ENCODE assay signal across 12 cellular contexts in the genomic region with DNA sequence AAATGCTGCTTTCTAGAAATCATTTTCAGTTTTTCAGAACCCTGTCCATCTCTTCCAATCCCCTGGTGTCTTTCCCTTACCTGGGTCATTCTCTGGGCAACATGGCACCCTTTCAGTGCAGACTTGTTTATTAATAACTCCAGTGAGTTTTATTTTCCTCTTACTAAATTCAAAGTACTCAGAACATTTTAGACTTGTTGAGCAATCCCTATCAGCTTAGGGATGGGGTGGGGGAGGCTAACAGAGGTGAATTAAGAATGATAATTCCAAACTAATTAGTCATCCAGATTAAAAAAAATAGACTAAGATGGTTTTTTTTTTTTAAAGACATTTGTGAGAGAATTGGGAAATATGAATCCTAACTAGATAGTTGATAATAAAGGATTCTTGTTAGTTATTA. TPM values are rescaled to one million over a fixed set of nuclear protein-coding genes. Genes with fewer than 3 reads are reported as not detected.
DNase-seq lines count a peak whose midpoint lies in the region; ATAC-seq and TF ChIP-seq lines count a peak whose summit lies in the region.
"Had no signal": no experiment of that assay in that cellular context is flagged by ENCODE, and none has a peak within 500 bp of the region (broad histone marks: within the 10 kb centered on the region; RNA-seq: fewer than 3 reads in every experiment).

No MANE protein-coding gene starts in this region.

- no peak for TF ChIP-seq CTCF in MCF 10A (IDR thresholded peaks at IDR 0.05; ENCODE audit: unreplicated experiment)
- no peak for TF ChIP-seq CTCF in hepatocyte (IDR thresholded peaks at IDR 0.05; ENCODE audit: poor library complexity)
- TF ChIP-seq CTCF in suprapubic skin (IDR thresholded peaks at IDR 0.05) = no peak
- TF ChIP-seq CTCF in progenitor cell of endocrine pancreas (IDR thresholded peaks at IDR 0.05; ENCODE audit: unreplicated experiment) = no peak

- H3K9me2 ChIP-seq in hepatocyte (replicated peaks; ENCODE audit: insufficient read depth) = no peaks in the 10 kb centered on the region

- H3K27me3 Mint-ChIP-seq in MCF 10A (ENCODE audit: insufficient read depth, unreplicated experiment) = no peaks in the 10 kb centered on the region
- peaks cover 17% of the 10 kb centered on the region for H3K27me3 Mint-ChIP-seq in progenitor cell of endocrine pancreas

- H3K27ac ChIP-seq in hepatocyte = peak overlapping the region; percentile 91
- H3K27ac ChIP-seq in suprapubic skin = peak overlapping the region; percentile 86

- TF ChIP-seq EP300 in suprapubic skin (IDR thresholded peaks at IDR 0.05) = no peak

- peak overlapping the region; percentile 37 for H3K4me2 ChIP-seq in hepatocyte

- H3K36me3 Mint-ChIP-seq in MCF 10A (ENCODE audit: insufficient read depth, unreplicated experiment) (peaks cover 18% of the 10 kb centered on the region), progenitor cell of endocrine pancreas (ENCODE audit: insufficient read depth) (no peaks in the 10 kb centered on the region)

- H3K27ac Mint-ChIP-seq in MCF 10A (ENCODE audit: low read depth, unreplicated experiment) (peak overlapping the region; percentile 91), progenitor cell of endocrine pancreas (no peak overlapping the region)

- no peak for ATAC-seq in HG02571 (IDR thresholded peaks at IDR 0.05; ENCODE audit: unreplicated experiment)
- ATAC-seq: left lobe of liver had no signal

- CTCF ChIA-PET in MCF 10A (lab: Yijun Ruan, JAX) = interaction anchor here (0.5 to 2.9 kb wide), 10 partner anchors 10 to 310 kb away, joined by 3 to 22 read pairs (median 6); a partner anchor contains a TSS

- H3K9me3 Mint-ChIP-seq in MCF 10A (ENCODE audit: unreplicated experiment) (no peaks in the 10 kb centered on the region), progenitor cell of endocrine pancreas (ENCODE audit: low read depth) (no peaks in the 10 kb centered on the region)

- H3K9me3 ChIP-seq in hepatocyte (ENCODE audit: low read depth) = no peaks in the 10 kb centered on the region
- H3K9me3 ChIP-seq in suprapubic skin = no peaks in the 10 kb centered on the region

- no peaks in the 10 kb centered on the region for H4K20me1 ChIP-seq in hepatocyte (ENCODE audit: insufficient read depth, poor library complexity, severe bottlenecking)

- H3K27me3 ChIP-seq in hepatocyte = no peaks in the 10 kb centered on the region
- no peaks in the 10 kb centered on the region for H3K27me3 ChIP-seq in suprapubic skin

- DNase-seq in HT-29 (ENCODE audit: low spot score) = peak; percentile 50
- DNase-seq in MCF 10A (ENCODE audit: unreplicated experiment) = peak; percentile 75
- DNase-seq in hepatocyte (ENCODE audit: low spot score) = no peak
- DNase-seq in suprapubic skin (ENCODE audit: low spot score in 2 of 2) = no peak
- DNase-seq in progenitor cell of endocrine pancreas (ENCODE audit: low spot score, unreplicated experiment) = no peak
- DNase-seq in superior temporal gyrus (ENCODE audit: extremely low spot score) = no peak
- DNase-seq in stimulated activated CD4-positive, alpha-beta T cell treated with anti-CD3 and anti-CD28 coated beads, Interleukin-12 subunit alpha, Interleukin-12 subunit beta, amount 100 ng/mL, for 4 hours = no peak
- DNase-seq: erythroblast, KG1, NCI-H2171 treated with DMSO at 0.1 percent for 48 hours had no signal

- POLR2A ChIA-PET in MCF 10A (lab: Yijun Ruan, JAX) = interaction anchor here (0.6 to 5.3 kb wide), 12 partner anchors 10 to 321 kb away, joined by 3 to 81 read pairs (median 5); a partner anchor contains a TSS

- BruUV-seq in MCF 10A (replicated peaks; lab: Mats Ljungman, UMichigan) = TSS peak; percentile 72

- H3K4me3 Mint-ChIP-seq in MCF 10A (ENCODE audit: unreplicated experiment) (peak overlapping the region; percentile 68), progenitor cell of endocrine pancreas (ENCODE audit: low read depth) (no peak overlapping the region)

- no peak overlapping the region for H2AFZ ChIP-seq in hepatocyte

- H3K36me3 ChIP-seq in hepatocyte (replicated peaks; ENCODE audit: insufficient read depth, low read depth) = no peaks in the 10 kb centered on the region
- H3K36me3 ChIP-seq in suprapubic skin = no peaks in the 10 kb centered on the region

- peaks cover 23% of the 10 kb centered on the region for H3K79me2 ChIP-seq in hepatocyte

- H3K4me1 Mint-ChIP-seq in MCF 10A (ENCODE audit: insufficient read depth, unreplicated experiment) (peaks cover 48% of the 10 kb centered on the region), progenitor cell of endocrine pancreas (ENCODE audit: low read depth) (peaks cover 1% of the 10 kb centered on the region)

- no peak for TF ChIP-seq POLR2A in suprapubic skin (IDR thresholded peaks at IDR 0.05)

- H3K4me1 ChIP-seq in hepatocyte (ENCODE audit: insufficient read depth) (peaks cover 13% of the 10 kb centered on the region), suprapubic skin (peaks cover 31% of the 10 kb centered on the region)

- intact Hi-C loops in MCF 10A (cut with micrococcal nuclease) = loop anchor here (5.0 kb wide), 2 partner anchors 185 to 200 kb away; a partner anchor contains a TSS

- no peak overlapping the region for H3K4me3 ChIP-seq in hepatocyte
- no peak overlapping the region for H3K4me3 ChIP-seq in suprapubic skin

RNA-seq across cellular contexts. Expression of a gene that starts 10.7 kb away (rescaled TPM):
- total RNA-seq in HT-29 (2014; rRNA removed; shearing (Covaris generic)) = 162 and 185 TPM in 2 replicates
- total RNA-seq in MCF 10A (2022) (24.1 and 42.1 TPM in 2 replicates), hepatocyte (49.8 and 60.2 TPM in 2 replicates), suprapubic skin (10 to 100 TPM in 1 of 4 donors, 1 to 10 TPM in 3; 4.0 to 11.0 (median 7.2) TPM), progenitor cell of endocrine pancreas (4.0 and 7.1 TPM in 2 replicates)
- polyA plus RNA-seq in hepatocyte = 80.4 and 97.0 TPM in 2 replicates

RNA-seq across cellular contexts. Expression of a gene that starts 49.9 kb away (rescaled TPM):
- not detected in 2 replicates for total RNA-seq in HT-29 (2014; rRNA removed; shearing (Covaris generic))
- not detected in 2 replicates for total RNA-seq in MCF 10A (2022)
- not detected in 2 replicates for total RNA-seq in hepatocyte
- not detected in 2 replicates for polyA plus RNA-seq in hepatocyte
- 10 to 100 TPM in 2 of 4 donors, 1 to 10 TPM in 1, not detected in 1; 2.2 to 97.6 (median 13.4) TPM for total RNA-seq in suprapubic skin
- total RNA-seq in progenitor cell of endocrine pancreas = not detected in 2 replicates
- total RNA-seq: left lobe of liver had no signal

Comparison
In these comparisons a context has a peak if more than half of its experiments do, and no peak if none do; other contexts are left out.
1. DNase-seq: peak in HT-29 (single experiment) and MCF 10A (single experiment); none in hepatocyte (single experiment), suprapubic skin (0 of 2), progenitor cell of endocrine pancreas (single experiment), superior temporal gyrus (single experiment) and stimulated activated CD4-positive, alpha-beta T cell treated with anti-CD3 and anti-CD28 coated beads, Interleukin-12 subunit alpha, Interleukin-12 subunit beta, amount 100 ng/mL, for 4 hours (single experiment).